ENCODE assay signal across 9 cellular contexts in the genomic region with DNA sequence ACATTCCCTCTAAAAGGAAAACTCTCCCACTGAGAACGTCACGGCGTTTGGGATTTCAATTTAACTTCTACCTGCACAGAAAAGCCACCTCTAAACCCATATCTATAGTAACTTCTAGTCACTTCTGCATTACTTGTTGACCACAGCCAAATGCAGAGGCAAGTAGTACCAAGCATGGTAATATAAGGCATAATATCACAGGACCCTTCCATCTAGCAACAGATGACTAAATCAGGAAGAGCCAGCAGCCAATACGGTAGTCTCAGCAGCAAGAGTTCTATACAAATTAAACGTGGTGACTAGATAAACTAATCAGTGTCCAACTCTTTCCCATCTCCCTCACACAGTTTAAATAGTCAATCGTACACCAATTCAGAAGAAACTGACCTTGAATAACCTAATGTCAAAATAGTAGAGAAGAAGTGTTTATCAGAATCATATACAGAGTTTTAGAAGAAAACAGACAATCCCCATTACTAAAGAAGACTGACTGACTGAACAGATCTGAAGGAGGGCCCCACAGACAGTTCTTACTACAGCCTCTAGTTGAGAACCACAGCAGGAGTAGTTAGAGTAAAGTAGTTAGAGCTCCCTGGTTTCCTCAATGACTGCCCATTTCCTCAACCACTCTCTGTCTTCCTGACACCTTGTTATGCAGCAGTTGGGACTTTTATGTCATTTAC. TPM values are rescaled to one million over a fixed set of nuclear protein-coding genes. Genes with fewer than 3 reads are reported as not detected.
DNase-seq lines count a peak whose midpoint lies in the region; ATAC-seq, FAIRE-seq and TF ChIP-seq lines count a peak whose summit lies in the region.
"Had no signal": no experiment of that assay in that cellular context is flagged by ENCODE, and none has a peak within 500 bp of the region (broad histone marks: within the 10 kb centered on the region; RNA-seq: fewer than 3 reads in every experiment).

No MANE protein-coding gene starts in this region.

- WGBS in H1 (ENCODE audit: extremely low coverage in 1 of 2, insufficient coverage in 1 of 2, insufficient read length in 1 of 2, insufficient replicate concordance in 2 of 2, low coverage in 1 of 2, low lambda C conversion rate in 2 of 2, missing lambda C conversion rate in 1 of 2), 2 experiments: 89% methylated on average over 6 of the region's 6 CpGs; no CpG with 5 or more reads in 1 of the 2 experiments
- WGBS in suprapubic skin: 68% methylated on average over 6 of the region's 6 CpGs

- ATAC-seq in HG02642 (IDR thresholded peaks at IDR 0.05; ENCODE audit: poor library complexity, unreplicated experiment): peak; percentile 98

- no peak overlapping the region for H4K8ac ChIP-seq in H1 (ENCODE audit: extremely low read depth, insufficient read depth, low read length)

- H3K14ac ChIP-seq in H1 (ENCODE audit: insufficient read length): no peak overlapping the region

- no peak overlapping the region for H2BK120ac ChIP-seq in H1 (replicated peaks; ENCODE audit: low read depth, low read length)

- H4K5ac ChIP-seq in H1 (ENCODE audit: insufficient read length, low read depth, low read length): no peak overlapping the region

- POLR2A ChIA-PET in H1 (lab: Charles Lee; ENCODE audit: partially characterized antibody): no interaction called here

- H2AFZ ChIP-seq in H1 (ENCODE audit: low read length): no peak overlapping the region

- no peak overlapping the region for H3K4me3 ChIP-seq in cardiac muscle cell
- no peak overlapping the region for H3K4me3 ChIP-seq in H1 (ENCODE audit: extremely low read depth in 1 of 4, insufficient read depth in 2 of 4, low read depth in 3 of 4, low read length in 4 of 4)
- H3K4me3 ChIP-seq in suprapubic skin: no peak overlapping the region

- H3K4ac ChIP-seq in H1 (replicated peaks; ENCODE audit: insufficient read length, low read depth, low read length): no peak overlapping the region

- no peaks in the 10 kb centered on the region for H3K23me2 ChIP-seq in H1 (ENCODE audit: low read depth, low read length)

- H2BK15ac ChIP-seq in H1 (ENCODE audit: low read length): no peak overlapping the region

- H3K36me3 ChIP-seq in cardiac muscle cell (no peaks in the 10 kb centered on the region), H1 (ENCODE audit: control insufficient read depth in 2 of 4, insufficient read depth in 4 of 4, low read length in 3 of 4) (no peaks in the 10 kb centered on the region), suprapubic skin (no peaks in the 10 kb centered on the region)

- H3K56ac ChIP-seq in H1 (replicated peaks; ENCODE audit: insufficient read length, low read depth, low read length): no peak overlapping the region

- no peak overlapping the region for H3K23ac ChIP-seq in H1 (ENCODE audit: insufficient read length)

- H3K9me3 ChIP-seq in cardiac muscle cell (ENCODE audit: low read depth) (no peaks in the 10 kb centered on the region), H1 (ENCODE audit: insufficient read depth in 2 of 2, low read depth in 1 of 2, low read length in 1 of 2) (no peaks in the 10 kb centered on the region), suprapubic skin (no peaks in the 10 kb centered on the region)

- H3K4me2 ChIP-seq in H1 (ENCODE audit: insufficient read depth in 1 of 2, low read depth in 2 of 2, low read length in 2 of 2): no peak overlapping the region

- H3K4me1 ChIP-seq in cardiac muscle cell (ENCODE audit: low read depth) (peaks cover 5% of the 10 kb centered on the region), H1 (replicated peaks in 1 of 4; ENCODE audit: control insufficient read depth in 3 of 4, insufficient read depth in 4 of 4, low read length in 3 of 4) (no peaks in the 10 kb centered on the region; a peak in 2 of 7 replicates), suprapubic skin (peaks cover 13% of the 10 kb centered on the region)

- DNase-seq in cardiac muscle cell (ENCODE audit: low read depth in 1 of 2, low spot score in 1 of 2): peak; percentile 46 to 53
- no peak for DNase-seq in cardiac septum (ENCODE audit: low spot score)
- peak; percentile 17 for DNase-seq in NCI-H460 (ENCODE audit: extremely low read depth, low read depth)
- no peak for DNase-seq in H1 (ENCODE audit: low read depth in 1 of 2, low spot score in 2 of 2)
- peak; percentile 48 for DNase-seq in pons (ENCODE audit: low spot score)
- no peak for DNase-seq in NCI-H510A treated with DMSO at 0.1 percent for 48 hours (lab: John Stamatoyannopoulos, UW)
- no peak for DNase-seq in suprapubic skin (ENCODE audit: low spot score in 2 of 2)

- TF ChIP-seq POLR2A in H1 (IDR thresholded peaks at IDR 0.05; ENCODE audit: control extremely low read depth in 1 of 2, low read depth in 2 of 2, low read length in 2 of 2) (no peak), suprapubic skin (IDR thresholded peaks at IDR 0.05) (no peak)

- H2AK5ac ChIP-seq in H1 (ENCODE audit: low read depth, low read length): no peak overlapping the region

- no peak overlapping the region for H2BK20ac ChIP-seq in H1 (ENCODE audit: low read length)

- H4K20me1 ChIP-seq in H1 (replicated peaks in 1 of 2; ENCODE audit: control insufficient read depth in 1 of 2, insufficient read depth in 2 of 2, low read length in 2 of 2): peaks cover 3% of the 10 kb centered on the region in 2 experiments

- H2BK5ac ChIP-seq in H1 (ENCODE audit: low read depth, low read length): no peak overlapping the region

- TF ChIP-seq CTCF in cardiac muscle cell (IDR thresholded peaks at IDR 0.05; ENCODE audit: low read depth, low read length) (no peak), H1 (IDR thresholded peaks at IDR 0.05; ENCODE audit: control extremely low read depth in 1 of 3, insufficient read depth in 1 of 3, low read depth in 1 of 3, low read length in 3 of 3) (no peak), suprapubic skin (IDR thresholded peaks at IDR 0.05) (no peak)

- no peak overlapping the region for H4K91ac ChIP-seq in H1 (replicated peaks; ENCODE audit: insufficient read length, low read length)

- H2BK12ac ChIP-seq in H1 (ENCODE audit: low read depth, low read length): no peak overlapping the region

- CTCF ChIA-PET in H1 (lab: Charles Lee; ENCODE audit: partially characterized antibody): interaction anchor here (0.6 kb wide), 1 partner anchor 13 kb away, joined by 3 read pairs; no protein-coding TSS in a partner anchor

- H3K27ac ChIP-seq in cardiac muscle cell (peak overlapping the region; percentile 50), H1 (ENCODE audit: low read depth, low read length) (no peak overlapping the region), suprapubic skin (no peak overlapping the region)

- no peaks in the 10 kb centered on the region for H3K27me3 ChIP-seq in cardiac muscle cell
- H3K27me3 ChIP-seq in H1 (replicated peaks in 1 of 4; ENCODE audit: control insufficient read depth in 3 of 4, extremely low read depth in 1 of 4, insufficient read depth in 3 of 4, low read length in 3 of 4): no peaks in the 10 kb centered on the region
- no peaks in the 10 kb centered on the region for H3K27me3 ChIP-seq in suprapubic skin

- no peak overlapping the region for H3K18ac ChIP-seq in H1 (ENCODE audit: extremely low read depth, low read length)

- TF ChIP-seq EP300 in H1 (IDR thresholded peaks at IDR 0.05; ENCODE audit: borderline replicate concordance in 1 of 2, low read depth in 2 of 2, low read length in 2 of 2): no peak
- no peak for TF ChIP-seq EP300 in suprapubic skin (IDR thresholded peaks at IDR 0.05)

- H3K9ac ChIP-seq in H1 (replicated peaks in 1 of 4; ENCODE audit: extremely low read depth in 1 of 4, low read depth in 3 of 4, low read length in 3 of 4): no peak overlapping the region

- no peak; a peak in 1 of 4 replicates for TF ChIP-seq RAD21 in H1 (IDR thresholded peaks at IDR 0.05 in 1 of 2, conservative IDR thresholded peaks at IDR 0.05 in 1 of 2; ENCODE audit: low read depth in 2 of 2, low read length in 2 of 2)

- H3K79me1 ChIP-seq in H1 (ENCODE audit: low read depth, low read length): peaks cover 5% of the 10 kb centered on the region

- FAIRE-seq in H1 (lab: Jason Lieb, UNC): peak; percentile 42
- FAIRE-seq: endometrium had no signal

- intact Hi-C loops in cardiac septum (cut with DNase I): no loop called here

- H3K79me2 ChIP-seq in H1 (ENCODE audit: control insufficient read depth in 1 of 2, insufficient read depth in 2 of 2, low read length in 2 of 2): peaks cover 0 to 82% of the 10 kb centered on the region in 2 experiments; a peak in 3 of 4 replicates

TF ChIP-seq in H1, 55 proteins besides CTCF, POLR2A, EP300 and RAD21 (continues in another document):
- TF ChIP-seq POU5F1 (IDR thresholded peaks at IDR 0.05; ENCODE audit: low read depth, low read length) (no peak), NRF1 (IDR thresholded peaks at IDR 0.05; ENCODE audit: low read depth, low read length) (no peak)

RNA-seq across cellular contexts. Expression of gene MEMO1, which starts 30.0 kb away (rescaled TPM):
- total RNA-seq in cardiac muscle cell (28.3 and 42.6 TPM in 2 replicates), cardiac septum (70.7 TPM), suprapubic skin (10 to 100 TPM; 31.3 to 36.1 (median 33.2) TPM)
- polyA plus RNA-seq in cardiac muscle cell (34.8 and 39.7 TPM in 2 replicates), H1 (2011; rRNA removed) (17.6 and 26.9 TPM in 2 replicates)
- total RNA-seq in NCI-H460 (2014; rRNA removed; shearing (Covaris generic)): 56.5 and 59.2 TPM in 2 replicates
- polyA plus RNA-seq in NCI-H460 (2014; cell fraction: nucleus; rRNA removed): 40.8 and 55.5 TPM in 2 replicates
- 52.8 and 54.7 TPM in 2 replicates for total RNA-seq in H1 (2021; fragmentation: NEBNext Ultra II Directional; extraction: Animal tissue kit (Norgen Biotek cat#: 25700))
- 26.9 TPM for polyA plus RNA-seq in H1 (2011; cell fraction: cytosol; rRNA removed)
- polyA plus RNA-seq in H1 (2011; cell fraction: nucleus; rRNA removed): 28.8 TPM
- 28.7 to 38.6 TPM (median 32.2 TPM) in 4 replicates for polyA plus RNA-seq in H1 (2012, experiment 1 of 2)
- 28.5 TPM for polyA plus RNA-seq in H1 (2012, experiment 2 of 2)
- 17.9 TPM for polyA plus RNA-seq in H1 (2013, experiment 1 of 2)
- polyA plus RNA-seq in H1 (2013, experiment 2 of 2): 22.5 TPM
- 39.7 and 50.1 TPM in 2 replicates for polyA minus RNA-seq in H1 (2011; rRNA and poly(A)+ RNA removed)
- polyA minus RNA-seq in H1 (2011; cell fraction: cytosol; rRNA and poly(A)+ RNA removed): 33.2 TPM
- polyA minus RNA-seq in H1 (2011; cell fraction: nucleus; rRNA and poly(A)+ RNA removed): 36.5 TPM

RNA-seq across cellular contexts. Expression of gene DPY30, which starts 58.8 kb away (rescaled TPM):
- total RNA-seq in cardiac muscle cell (43.0 and 56.2 TPM in 2 replicates), cardiac septum (37.2 TPM), suprapubic skin (10 to 100 TPM; 44.1 to 59.2 (median 48.8) TPM)
- polyA plus RNA-seq in cardiac muscle cell (143 and 169 TPM in 2 replicates), H1 (2011; rRNA removed) (97.0 and 139 TPM in 2 replicates)
- 92.5 and 107 TPM in 2 replicates for total RNA-seq in NCI-H460 (2014; rRNA removed; shearing (Covaris generic))
- polyA plus RNA-seq in NCI-H460 (2014; cell fraction: nucleus; rRNA removed): 58.6 and 68.7 TPM in 2 replicates
- total RNA-seq in H1 (2021; fragmentation: NEBNext Ultra II Directional; extraction: Animal tissue kit (Norgen Biotek cat#: 25700)): 150 and 157 TPM in 2 replicates
- 196 TPM for polyA plus RNA-seq in H1 (2011; cell fraction: cytosol; rRNA removed)
- 31.1 TPM for polyA plus RNA-seq in H1 (2011; cell fraction: nucleus; rRNA removed)
- 143 to 182 TPM (median 169 TPM) in 4 replicates for polyA plus RNA-seq in H1 (2012, experiment 1 of 2)
- polyA plus RNA-seq in H1 (2012, experiment 2 of 2): 64.4 TPM
- 166 TPM for polyA plus RNA-seq in H1 (2013, experiment 1 of 2)
- polyA plus RNA-seq in H1 (2013, experiment 2 of 2): 159 TPM
- 36.9 and 43.5 TPM in 2 replicates for polyA minus RNA-seq in H1 (2011; rRNA and poly(A)+ RNA removed)
- 46.8 TPM for polyA minus RNA-seq in H1 (2011; cell fraction: cytosol; rRNA and poly(A)+ RNA removed)
- 26.7 TPM for polyA minus RNA-seq in H1 (2011; cell fraction: nucleus; rRNA and poly(A)+ RNA removed)

Comparison
In these comparisons a context has a peak if more than half of its experiments do, and no peak if none do; other contexts are left out.
1. DNase-seq: peak in cardiac muscle cell (2 of 2), NCI-H460 (single experiment) and pons (single experiment); none in cardiac septum (single experiment), H1 (0 of 2), NCI-H510A treated with DMSO at 0.1 percent for 48 hours (single experiment) and suprapubic skin (0 of 2).